Comparison of ENCODE assay signal across 14 cellular contexts in the genomic region with DNA sequence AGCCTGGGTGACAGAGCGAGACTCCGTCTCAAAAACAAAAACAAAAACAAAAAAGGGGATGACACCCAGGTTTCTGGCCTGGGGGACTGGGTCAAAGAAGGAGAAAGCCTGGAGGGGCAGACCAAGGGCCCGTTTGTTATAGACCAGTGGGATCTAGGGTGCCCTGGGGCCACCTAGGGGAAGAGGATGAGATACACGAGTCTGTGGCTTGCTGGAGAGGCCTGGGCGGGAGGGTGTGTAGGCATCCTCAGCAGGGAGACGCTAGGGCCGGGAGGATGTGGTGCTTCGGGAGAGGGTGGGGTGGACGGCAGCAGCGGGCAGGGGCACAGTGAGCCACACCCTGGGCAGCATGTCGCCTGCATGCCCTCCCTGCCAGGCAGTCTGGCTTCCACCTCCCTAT. TPM values are rescaled to one million over a fixed set of nuclear protein-coding genes. Genes with fewer than 3 reads are reported as not detected.
DNase-seq lines count a peak whose midpoint lies in the region; ATAC-seq, FAIRE-seq and TF ChIP-seq lines count a peak whose summit lies in the region.
"Had no signal": no experiment of that assay in that cellular context is flagged by ENCODE, and none has a peak within 500 bp of the region (broad histone marks: within the 10 kb centered on the region; RNA-seq: fewer than 3 reads in every experiment).

No MANE protein-coding gene starts in this region.

- H3K4me2 ChIP-seq in GM12878 (ENCODE audit: control insufficient read depth, insufficient read depth) (0 out of 2 replicates have a peak overlapping the region, but pooled peaks have one; percentile 23), hepatocyte (no peak overlapping the region)

- no TSS peak for BruUV-seq in GM12878 (replicated peaks; lab: Mats Ljungman, UMichigan)

- FAIRE-seq in GM12878 (lab: Jason Lieb, UNC) = no peak

- CTCF ChIA-PET in GM12878 (lab: Yijun Ruan, JAX) = interaction anchor here (1.6 to 2.7 kb wide), 2 partner anchors 43 to 107 kb away, joined by 7 to 13 read pairs; a partner anchor contains a TSS

- H2AFZ ChIP-seq in GM12878 (ENCODE audit: control insufficient read depth, low read depth, low read length) (no peak overlapping the region), hepatocyte (no peak overlapping the region)

- peaks cover 17% of the 10 kb centered on the region for H3K4me1 Mint-ChIP-seq in activated T-cell treated with anti-CD3 and anti-CD28 coated beads, Interleukin-2, amount 50 U/mL, for 24 hours (ENCODE audit: low read depth)
- H3K4me1 Mint-ChIP-seq in stimulated activated effector memory CD8-positive, alpha-beta T cell treated with anti-CD3 and anti-CD28 coated beads, Interleukin-12 subunit alpha, Interleukin-12 subunit beta, amount 100 ng/mL, for 72 hours = peaks cover 18% of the 10 kb centered on the region

- no peaks in the 10 kb centered on the region for H3K27me3 ChIP-seq in GM12878 (replicated peaks in 1 of 2; ENCODE audit: control insufficient read depth in 2 of 2, insufficient read depth in 2 of 2, low read length in 1 of 2)
- no peaks in the 10 kb centered on the region for H3K27me3 ChIP-seq in hepatocyte

- WGBS in GM12878 (ENCODE audit: insufficient coverage, insufficient replicate concordance, low lambda C conversion rate, missing lambda C conversion rate) = 42% methylated on average over 11 of the region's 11 CpGs
- WGBS in hepatocyte (ENCODE audit: low lambda C conversion rate, missing lambda C conversion rate) = 79% methylated on average over 11 of the region's 11 CpGs

- H3K27me3 Mint-ChIP-seq in activated T-cell treated with anti-CD3 and anti-CD28 coated beads, Interleukin-2, amount 50 U/mL, for 24 hours = no peaks in the 10 kb centered on the region

- no peaks in the 10 kb centered on the region for H4K20me1 ChIP-seq in GM12878 (ENCODE audit: control insufficient read depth, insufficient read depth)
- no peaks in the 10 kb centered on the region for H4K20me1 ChIP-seq in hepatocyte (ENCODE audit: insufficient read depth, poor library complexity, severe bottlenecking)

- SMC1A ChIA-PET in GM12878 (lab: Charles Lee; ENCODE audit: uncharacterized antibody, unreplicated experiment) = interaction anchor here (1.1 to 2.2 kb wide), 3 partner anchors 10 to 111 kb away, joined by 3 to 5 read pairs (median 4); a partner anchor contains a TSS

- peak; percentile 45; the same call in 1 of the 2 replicates for TF ChIP-seq POLR2A in GM12878 (IDR thresholded peaks at IDR 0.05; ENCODE audit: low read depth, low read length)

- no peak for TF ChIP-seq EP300 in GM12878 (IDR thresholded peaks at IDR 0.05; ENCODE audit: borderline replicate concordance in 1 of 2, control insufficient read depth in 1 of 2, low read depth in 2 of 2, low read length in 2 of 2)

- peak; percentile 44 for DNase-seq in activated T-cell treated with anti-CD3 and anti-CD28 coated beads, Interleukin-2, amount 50 U/mL, for 24 hours
- DNase-seq in activated T-cell treated with anti-CD3 and anti-CD28 coated beads, Interleukin-2, amount 50 U/mL, for 1 hour = no peak
- DNase-seq in Kasumi-1 (lab: John Stamatoyannopoulos, UW) (peak; percentile 14 to 24), GM12878 (ENCODE audit: low read depth, low spot score) (no peak), hepatocyte (ENCODE audit: low spot score) (no peak)
- no peak for DNase-seq in stimulated activated effector memory CD8-positive, alpha-beta T cell treated with anti-CD3 and anti-CD28 coated beads, Interleukin-12 subunit alpha, Interleukin-12 subunit beta, amount 100 ng/mL, for 72 hours (ENCODE audit: low spot score in 2 of 2)
- DNase-seq: activated effector memory CD4-positive, alpha-beta T cell treated with anti-CD3 and anti-CD28 coated beads, Interleukin-2, amount 50 U/mL, for 16 hours; GDM1; NCI-H524; SHP77 treated with DMSO at 0.1 percent for 48 hours; stimulated activated CD4-positive, alpha-beta T cell treated with anti-CD3 and anti-CD28 coated beads, Interleukin-2, amount 100 ng/mL, for 48 hours; stimulated activated naive CD4-positive, alpha-beta T cell treated with Interleukin-2 at 50 U/mL for 16 hours had no signal

- H3K9me3 ChIP-seq in GM12878 (replicated peaks; ENCODE audit: control insufficient read depth, insufficient read depth, low read length) (no peaks in the 10 kb centered on the region; the same call in 2 of the 3 replicates), hepatocyte (ENCODE audit: low read depth) (no peaks in the 10 kb centered on the region)

- intact Hi-C loops in GM12878 (cut with micrococcal nuclease; ENCODE audit: unreplicated experiment) = no loop called here

- H3K9me3 Mint-ChIP-seq in activated T-cell treated with anti-CD3 and anti-CD28 coated beads, Interleukin-2, amount 50 U/mL, for 24 hours = no peaks in the 10 kb centered on the region
- no peaks in the 10 kb centered on the region for H3K9me3 Mint-ChIP-seq in stimulated activated effector memory CD8-positive, alpha-beta T cell treated with anti-CD3 and anti-CD28 coated beads, Interleukin-12 subunit alpha, Interleukin-12 subunit beta, amount 100 ng/mL, for 72 hours

- peaks cover 27% of the 10 kb centered on the region for H3K4me1 ChIP-seq in GM12878 (ENCODE audit: control insufficient read depth, insufficient read depth, low read length)
- H3K4me1 ChIP-seq in hepatocyte (ENCODE audit: insufficient read depth) = no peaks in the 10 kb centered on the region

- H3K36me3 ChIP-seq in GM12878 (ENCODE audit: control insufficient read depth in 2 of 2, insufficient read depth in 2 of 2, low read length in 1 of 2) (peaks cover 5 to 24% of the 10 kb centered on the region in 2 experiments), hepatocyte (replicated peaks; ENCODE audit: insufficient read depth, low read depth) (no peaks in the 10 kb centered on the region)

- POLR2A ChIA-PET in GM12878 (lab: Charles Lee) = interaction anchor here (2.2 kb wide), 1 partner anchor 10 kb away, joined by 11 read pairs; no protein-coding TSS in a partner anchor

- H3K27ac ChIP-seq in GM12878 (ENCODE audit: control insufficient read depth, insufficient read depth) (0 out of 2 replicates have a peak overlapping the region, but pooled peaks have one; percentile 17), hepatocyte (no peak overlapping the region)

- H3K4me3 Mint-ChIP-seq in activated T-cell treated with anti-CD3 and anti-CD28 coated beads, Interleukin-2, amount 50 U/mL, for 24 hours = no peak overlapping the region
- H3K4me3 Mint-ChIP-seq in stimulated activated effector memory CD8-positive, alpha-beta T cell treated with anti-CD3 and anti-CD28 coated beads, Interleukin-12 subunit alpha, Interleukin-12 subunit beta, amount 100 ng/mL, for 72 hours = no peak overlapping the region

- no peaks in the 10 kb centered on the region for H3K9me2 ChIP-seq in hepatocyte (replicated peaks; ENCODE audit: insufficient read depth)

- peaks cover 31% of the 10 kb centered on the region for H3K36me3 Mint-ChIP-seq in activated T-cell treated with anti-CD3 and anti-CD28 coated beads, Interleukin-2, amount 50 U/mL, for 24 hours (ENCODE audit: low read depth)
- peaks cover 69% of the 10 kb centered on the region for H3K36me3 Mint-ChIP-seq in stimulated activated effector memory CD8-positive, alpha-beta T cell treated with anti-CD3 and anti-CD28 coated beads, Interleukin-12 subunit alpha, Interleukin-12 subunit beta, amount 100 ng/mL, for 72 hours

- in situ Hi-C loops in GM12878 (cut with MboI) = no loop called here

- H3K4me3 ChIP-seq in GM12878 (no peak overlapping the region), hepatocyte (no peak overlapping the region)

- no peak overlapping the region for H3K9ac ChIP-seq in GM12878 (ENCODE audit: control insufficient read depth, insufficient read depth, low read length)

- ATAC-seq in GM12878 (peak; percentile 27), HG03135 (IDR thresholded peaks at IDR 0.05; ENCODE audit: unreplicated experiment) (no peak), HG02981 (IDR thresholded peaks at IDR 0.05; ENCODE audit: unreplicated experiment) (no peak)
- ATAC-seq in stimulated activated effector memory CD8-positive, alpha-beta T cell treated with anti-CD3 and anti-CD28 coated beads, Interleukin-12 subunit alpha, Interleukin-12 subunit beta, amount 100 ng/mL, for 72 hours = peak; percentile 3

- peak; percentile 18 to 28 (median 23); a peak in 3 of 6 replicates for TF ChIP-seq CTCF in GM12878 (IDR thresholded peaks at IDR 0.05 in 2 of 3, conservative IDR thresholded peaks at IDR 0.05 in 1 of 3; ENCODE audit: control insufficient read depth in 2 of 3, extremely low read depth in 1 of 3, insufficient read depth in 1 of 3, low read depth in 3 of 3, low read length in 3 of 3)
- TF ChIP-seq CTCF in hepatocyte (IDR thresholded peaks at IDR 0.05; ENCODE audit: poor library complexity) = no peak

- TF ChIP-seq RAD21 in GM12878 (IDR thresholded peaks at IDR 0.05; ENCODE audit: insufficient read depth, low read depth, low read length) = peak; percentile 43; the same call in 1 of the 2 replicates

- H3K79me2 ChIP-seq in GM12878 (ENCODE audit: control insufficient read depth, insufficient read depth, low read length) (no peaks in the 10 kb centered on the region; the same call in 1 of the 2 replicates), hepatocyte (no peaks in the 10 kb centered on the region)

- H3K27ac Mint-ChIP-seq in activated T-cell treated with anti-CD3 and anti-CD28 coated beads, Interleukin-2, amount 50 U/mL, for 24 hours = no peak overlapping the region
- H3K27ac Mint-ChIP-seq in stimulated activated effector memory CD8-positive, alpha-beta T cell treated with anti-CD3 and anti-CD28 coated beads, Interleukin-12 subunit alpha, Interleukin-12 subunit beta, amount 100 ng/mL, for 72 hours = no peak overlapping the region

- RAD21 ChIA-PET in GM12878 (lab: Charles Lee; ENCODE audit: unreplicated experiment) = interaction anchor here (1.1 to 1.6 kb wide), 2 partner anchors 10 to 107 kb away, joined by 3 to 5 read pairs; no protein-coding TSS in a partner anchor

RNA-seq across cellular contexts. Expression of a gene that starts 17.1 kb away (rescaled TPM):
- total RNA-seq in GM12878 (2013; cell fraction: nucleolus; rRNA removed) = 23.8 and 24.9 TPM in 2 replicates
- total RNA-seq in GM12878 (2014; rRNA removed) (21.2 and 24.0 TPM in 2 replicates), GM12878 (2014; rRNA removed; fragmentation: Illumina TruSeq; extraction: Trizol) (20.6 and 21.3 TPM in 2 replicates), GM12878 (2021) (20.4 and 21.1 TPM in 2 replicates), hepatocyte (66.7 and 72.1 TPM in 2 replicates)
- polyA plus RNA-seq in GM12878 (2011; ENCODE audit: low read depth) = 4.2 TPM
- polyA plus RNA-seq in GM12878 (2011; rRNA removed) (23.8 and 26.8 TPM in 2 replicates), GM12878 (2014; fragmentation: Illumina TruSeq; extraction: Trizol) (19.9 and 21.8 TPM in 2 replicates), GM12878 (2014; fragmentation: Nextera tagmentation; extraction: Ambion mirVana) (10 to 100 TPM; 11.1 to 11.3 TPM), GM12878 (2014; rRNA removed) (18.3 and 19.7 TPM in 2 replicates), GM12878 (2016; fragmentation: Nextera tagmentation; extraction: Ambion mirVana) (10 to 100 TPM; 17.7 to 21.7 TPM), hepatocyte (66.5 and 69.2 TPM in 2 replicates)
- 14.6 and 15.0 TPM in 2 replicates for polyA plus RNA-seq in GM12878 (2011; cell fraction: cytosol; rRNA removed)
- 5.2 and 8.8 TPM in 2 replicates for polyA plus RNA-seq in GM12878 (2011; cell fraction: nucleus; rRNA removed)
- polyA plus RNA-seq in GM12878 (2012) = 5.6 and 8.6 TPM in 2 replicates
- 22.0 and 30.1 TPM in 2 replicates for polyA minus RNA-seq in GM12878 (2011; rRNA and poly(A)+ RNA removed)
- polyA minus RNA-seq in GM12878 (2011; cell fraction: cytosol; rRNA and poly(A)+ RNA removed) = 7.9 and 8.0 TPM in 2 replicates
- polyA minus RNA-seq in GM12878 (2011; cell fraction: nucleus; rRNA and poly(A)+ RNA removed) = 4.1 and 8.1 TPM in 2 replicates

RNA-seq across cellular contexts. Expression of a gene that starts 19.3 kb away (rescaled TPM):
- 95.5 and 115 TPM in 2 replicates for total RNA-seq in GM12878 (2013; cell fraction: nucleolus; rRNA removed)
- total RNA-seq in GM12878 (2014; rRNA removed) = 32.4 and 40.4 TPM in 2 replicates
- total RNA-seq in GM12878 (2014; rRNA removed; fragmentation: Illumina TruSeq; extraction: Trizol) = 23.7 and 26.1 TPM in 2 replicates
- 92.0 and 93.4 TPM in 2 replicates for total RNA-seq in GM12878 (2021)
- polyA plus RNA-seq in GM12878 (2011; ENCODE audit: low read depth) = 59.3 TPM
- polyA plus RNA-seq in GM12878 (2011; rRNA removed) = 26.0 and 54.0 TPM in 2 replicates
- polyA plus RNA-seq in GM12878 (2011; cell fraction: cytosol; rRNA removed) = 42.2 and 49.6 TPM in 2 replicates
- 105 and 115 TPM in 2 replicates for polyA plus RNA-seq in GM12878 (2011; cell fraction: nucleus; rRNA removed)
- 58.9 and 78.3 TPM in 2 replicates for polyA plus RNA-seq in GM12878 (2012)
- polyA plus RNA-seq in GM12878 (2014; fragmentation: Illumina TruSeq; extraction: Trizol) = 26.3 and 39.5 TPM in 2 replicates
- polyA plus RNA-seq in GM12878 (2014; fragmentation: Nextera tagmentation; extraction: Ambion mirVana) = 1 to 10 TPM; 1.2 to 3.6 TPM
- 51.1 and 59.3 TPM in 2 replicates for polyA plus RNA-seq in GM12878 (2014; rRNA removed)
- polyA plus RNA-seq in GM12878 (2016; fragmentation: Nextera tagmentation; extraction: Ambion mirVana) = 10 to 100 TPM; 32.1 to 33.6 TPM
- 112 and 124 TPM in 2 replicates for polyA minus RNA-seq in GM12878 (2011; rRNA and poly(A)+ RNA removed)
- 23.8 and 35.1 TPM in 2 replicates for polyA minus RNA-seq in GM12878 (2011; cell fraction: cytosol; rRNA and poly(A)+ RNA removed)
- polyA minus RNA-seq in GM12878 (2011; cell fraction: nucleus; rRNA and poly(A)+ RNA removed) = 52.8 and 76.2 TPM in 2 replicates
- 74.4 and 76.8 TPM in 2 replicates for total RNA-seq in hepatocyte
- 85.3 and 92.3 TPM in 2 replicates for polyA plus RNA-seq in hepatocyte

RNA-seq across cellular contexts. Expression of a gene that starts 43.2 kb away (rescaled TPM):
- total RNA-seq in GM12878 (2013; cell fraction: nucleolus; rRNA removed) = 15.8 and 18.2 TPM in 2 replicates
- total RNA-seq in GM12878 (2014; rRNA removed) (28.9 and 33.9 TPM in 2 replicates), GM12878 (2014; rRNA removed; fragmentation: Illumina TruSeq; extraction: Trizol) (11.1 and 11.7 TPM in 2 replicates), GM12878 (2021) (20.5 and 23.1 TPM in 2 replicates), hepatocyte (34.7 and 48.4 TPM in 2 replicates)
- polyA plus RNA-seq in GM12878 (2011; ENCODE audit: low read depth) = 20.9 TPM
- polyA plus RNA-seq in GM12878 (2011; rRNA removed) (22.4 and 29.0 TPM in 2 replicates), GM12878 (2014; fragmentation: Illumina TruSeq; extraction: Trizol) (16.3 and 16.4 TPM in 2 replicates), GM12878 (2014; fragmentation: Nextera tagmentation; extraction: Ambion mirVana) (1 to 10 TPM in 1 of 2 experiments, under 1 TPM in 1; 0.58 to 1.5 TPM), GM12878 (2014; rRNA removed) (38.9 and 41.2 TPM in 2 replicates), GM12878 (2016; fragmentation: Nextera tagmentation; extraction: Ambion mirVana) (10 to 100 TPM; 23.6 to 26.7 TPM), hepatocyte (33.5 and 40.4 TPM in 2 replicates)
- 25.8 and 27.6 TPM in 2 replicates for polyA plus RNA-seq in GM12878 (2011; cell fraction: cytosol; rRNA removed)
- 37.6 and 47.7 TPM in 2 replicates for polyA plus RNA-seq in GM12878 (2011; cell fraction: nucleus; rRNA removed)
- 17.1 and 22.6 TPM in 2 replicates for polyA plus RNA-seq in GM12878 (2012)
- polyA minus RNA-seq in GM12878 (2011; rRNA and poly(A)+ RNA removed) = 34.2 and 37.1 TPM in 2 replicates
- polyA minus RNA-seq in GM12878 (2011; cell fraction: cytosol; rRNA and poly(A)+ RNA removed) = 11.6 and 18.7 TPM in 2 replicates
- polyA minus RNA-seq in GM12878 (2011; cell fraction: nucleus; rRNA and poly(A)+ RNA removed) = 16.7 and 31.7 TPM in 2 replicates

Comparison
In these comparisons a context has a peak if more than half of its experiments do, and no peak if none do; other contexts are left out.
1. DNase-seq: peak in activated T-cell treated with anti-CD3 and anti-CD28 coated beads, Interleukin-2, amount 50 U/mL, for 24 hours (single experiment) and Kasumi-1 (2 of 2); none in activated T-cell treated with anti-CD3 and anti-CD28 coated beads, Interleukin-2, amount 50 U/mL, for 1 hour (single experiment), GM12878 (single experiment), stimulated activated effector memory CD8-positive, alpha-beta T cell treated with anti-CD3 and anti-CD28 coated beads, Interleukin-12 subunit alpha, Interleukin-12 subunit beta, amount 100 ng/mL, for 72 hours (0 of 2) and hepatocyte (single experiment).
2. ATAC-seq: peak in GM12878 (single experiment) and stimulated activated effector memory CD8-positive, alpha-beta T cell treated with anti-CD3 and anti-CD28 coated beads, Interleukin-12 subunit alpha, Interleukin-12 subunit beta, amount 100 ng/mL, for 72 hours (single experiment); none in HG03135 (single experiment) and HG02981 (single experiment).